12 cellular contexts compared by ENCODE assay signal in the genomic region with DNA sequence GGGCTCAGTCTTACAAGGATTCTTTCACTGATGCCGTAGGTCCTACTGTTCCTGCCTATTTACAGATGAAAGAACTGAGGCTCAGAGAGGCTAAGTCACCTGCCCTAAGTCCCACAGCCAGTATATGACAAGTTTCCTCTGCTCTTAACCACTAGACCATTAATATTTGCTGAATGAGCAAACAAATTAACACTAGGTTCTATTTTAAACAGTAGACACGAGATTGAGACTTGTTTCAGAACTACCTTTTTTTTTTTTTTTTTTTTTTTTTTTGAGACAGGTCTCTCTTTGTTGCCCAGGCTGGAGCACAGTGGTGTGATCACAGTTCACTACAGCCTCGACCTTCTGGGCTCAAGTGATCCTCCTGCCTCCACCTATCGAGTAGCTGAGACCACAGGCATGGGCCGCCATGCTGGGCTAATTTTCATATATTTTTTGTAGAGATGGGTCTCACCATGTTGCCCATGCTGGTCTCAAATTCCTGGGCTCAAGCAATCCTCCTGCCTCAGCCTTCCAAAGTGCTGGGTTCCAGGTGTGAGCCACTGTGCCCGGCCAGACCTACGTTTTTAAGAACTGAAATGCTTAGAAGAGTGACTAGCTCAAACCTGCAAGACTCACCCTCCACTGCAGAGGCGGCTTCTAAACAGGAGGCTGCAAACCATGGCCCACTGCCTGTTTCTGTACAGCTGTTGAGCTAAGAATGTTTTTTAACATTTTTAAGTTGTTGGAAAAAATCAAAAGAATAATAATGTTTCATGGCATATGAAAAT. TPM values are rescaled to one million over a fixed set of nuclear protein-coding genes. Genes with fewer than 3 reads are reported as not detected.
A peak's percentile ranks its signal among the peaks of the same experiment; 100 is the strongest.
DNase-seq lines count a peak whose midpoint lies in the region; ATAC-seq and TF ChIP-seq lines count a peak whose summit lies in the region.
"Had no signal": no experiment of that assay in that cellular context is flagged by ENCODE, and none has a peak within 500 bp of the region (broad histone marks: within the 10 kb centered on the region; RNA-seq: fewer than 3 reads in every experiment).

No MANE protein-coding gene starts in this region.

- intact Hi-C loops in activated CD4-positive, alpha-beta T cell treated with anti-CD3 and anti-CD28 coated beads for 36 hours (cut with DNase I, micrococcal nuclease), result loop anchor here in 1 of 2 experiments (1.0 kb wide), 1 partner anchor 20 kb away; no protein-coding TSS in a partner anchor

- ATAC-seq in activated CD4-positive, alpha-beta T cell treated with anti-CD3 and anti-CD28 coated beads for 36 hours, result no peak
- peak; percentile 69 for ATAC-seq in GM21529 (IDR thresholded peaks at IDR 0.05; ENCODE audit: unreplicated experiment)
- peak; percentile 51 for ATAC-seq in HG03432 (IDR thresholded peaks at IDR 0.05; ENCODE audit: unreplicated experiment)
- ATAC-seq in stimulated activated memory B cell treated with anti-CD40 and anti-IgM and Interleukin-4, amounts not matched to agents 10 μg/mL and 1 μg/mL and 100 μg/mL, for 72 hours, result peak; percentile 65
- no peak for ATAC-seq in activated naive CD8-positive, alpha-beta T cell treated with anti-CD3 and anti-CD28 coated beads, Interleukin-2, amount 50 U/mL, for 24 hours

- CTCF ChIA-PET in activated CD4-positive, alpha-beta T cell treated with anti-CD3 and anti-CD28 coated beads for 36 hours (lab: Charles Lee), result interaction anchor here (0.9 to 1.4 kb wide), 2 partner anchors 11 to 59 kb away, joined by 4 to 5 read pairs; no protein-coding TSS in a partner anchor

- peaks cover 88% of the 10 kb centered on the region for H3K4me1 Mint-ChIP-seq in activated CD4-positive, alpha-beta T cell treated with anti-CD3 and anti-CD28 coated beads for 36 hours
- H3K4me1 Mint-ChIP-seq in stimulated activated memory B cell treated with anti-CD40 and anti-IgM and Interleukin-4, amounts not matched to agents 10 μg/mL and 1 μg/mL and 100 μg/mL, for 72 hours, result peaks cover 100% of the 10 kb centered on the region
- H3K4me1 Mint-ChIP-seq in activated naive CD8-positive, alpha-beta T cell treated with anti-CD3 and anti-CD28 coated beads, Interleukin-2, amount 50 U/mL, for 24 hours, result peaks cover 85% of the 10 kb centered on the region

- peaks cover 47% of the 10 kb centered on the region for H3K36me3 Mint-ChIP-seq in activated CD4-positive, alpha-beta T cell treated with anti-CD3 and anti-CD28 coated beads for 36 hours (ENCODE audit: low read depth)
- H3K36me3 Mint-ChIP-seq in stimulated activated memory B cell treated with anti-CD40 and anti-IgM and Interleukin-4, amounts not matched to agents 10 μg/mL and 1 μg/mL and 100 μg/mL, for 72 hours, result peaks cover 44% of the 10 kb centered on the region
- peaks cover 29% of the 10 kb centered on the region for H3K36me3 Mint-ChIP-seq in activated naive CD8-positive, alpha-beta T cell treated with anti-CD3 and anti-CD28 coated beads, Interleukin-2, amount 50 U/mL, for 24 hours (ENCODE audit: low read depth)

- no peak for DNase-seq in activated CD4-positive, alpha-beta T cell treated with anti-CD3 and anti-CD28 coated beads for 36 hours
- DNase-seq in activated CD4-positive, alpha-beta T cell treated with anti-CD3 and anti-CD28 coated beads, Interleukin-2, amount 50 U/mL, for 48 hours, result no peak
- no peak for DNase-seq in osteoblast (ENCODE audit: insufficient read length, low spot score, missing footprints)
- no peak for DNase-seq in activated naive CD8-positive, alpha-beta T cell treated with anti-CD3 and anti-CD28 coated beads, Interleukin-2, amount 50 U/mL, for 24 hours
- no peak for DNase-seq in NCI-H748 treated with DMSO at 0.1 percent for 48 hours (lab: John Stamatoyannopoulos, UW)
- DNase-seq: 8988T, foreskin melanocyte, Kasumi-1 had no signal

- H3K4me1 ChIP-seq in osteoblast (ENCODE audit: insufficient read depth, low read length), result peaks cover 46% of the 10 kb centered on the region

- no peaks in the 10 kb centered on the region for H4K20me1 ChIP-seq in osteoblast (ENCODE audit: insufficient read depth, low read length)

- H3K36me3 ChIP-seq in osteoblast (ENCODE audit: insufficient read depth, low read length), result no peaks in the 10 kb centered on the region

- H3K9me3 ChIP-seq in osteoblast (ENCODE audit: low read depth, low read length), result no peaks in the 10 kb centered on the region

- H2AFZ ChIP-seq in osteoblast (ENCODE audit: low read length), result no peak overlapping the region

- POLR2A ChIA-PET in activated CD4-positive, alpha-beta T cell treated with anti-CD3 and anti-CD28 coated beads for 36 hours (lab: Charles Lee), result interaction anchor here (0.6 to 1.5 kb wide), 2 partner anchors 20 to 33 kb away, joined by 3 to 8 read pairs; no protein-coding TSS in a partner anchor

- no peak overlapping the region for H3K27ac ChIP-seq in osteoblast (ENCODE audit: low read depth, low read length)
- H3K27ac ChIP-seq: VCaP had no signal

- no peak overlapping the region for H3K4me3 ChIP-seq in osteoblast (ENCODE audit: insufficient read depth, low read length)

- H3K79me2 ChIP-seq in osteoblast (ENCODE audit: insufficient read depth, low read length), result peaks cover 46% of the 10 kb centered on the region

- no peak for TF ChIP-seq CTCF in osteoblast (IDR thresholded peaks at IDR 0.05; ENCODE audit: extremely low read depth, low read depth, low read length)

- H3K4me2 ChIP-seq in osteoblast (ENCODE audit: insufficient read depth, low read length), result no peak overlapping the region

- no peak overlapping the region for H3K4me3 Mint-ChIP-seq in activated CD4-positive, alpha-beta T cell treated with anti-CD3 and anti-CD28 coated beads for 36 hours
- no peak overlapping the region for H3K4me3 Mint-ChIP-seq in stimulated activated memory B cell treated with anti-CD40 and anti-IgM and Interleukin-4, amounts not matched to agents 10 μg/mL and 1 μg/mL and 100 μg/mL, for 72 hours
- no peak overlapping the region for H3K4me3 Mint-ChIP-seq in activated naive CD8-positive, alpha-beta T cell treated with anti-CD3 and anti-CD28 coated beads, Interleukin-2, amount 50 U/mL, for 24 hours

- H3K9me3 Mint-ChIP-seq in activated CD4-positive, alpha-beta T cell treated with anti-CD3 and anti-CD28 coated beads for 36 hours (ENCODE audit: low read depth), result no peaks in the 10 kb centered on the region
- H3K9me3 Mint-ChIP-seq in stimulated activated memory B cell treated with anti-CD40 and anti-IgM and Interleukin-4, amounts not matched to agents 10 μg/mL and 1 μg/mL and 100 μg/mL, for 72 hours, result no peaks in the 10 kb centered on the region
- H3K9me3 Mint-ChIP-seq in activated naive CD8-positive, alpha-beta T cell treated with anti-CD3 and anti-CD28 coated beads, Interleukin-2, amount 50 U/mL, for 24 hours, result no peaks in the 10 kb centered on the region

- no peaks in the 10 kb centered on the region for H3K27me3 ChIP-seq in osteoblast (ENCODE audit: insufficient read depth, low read length)

- H3K27me3 Mint-ChIP-seq in activated CD4-positive, alpha-beta T cell treated with anti-CD3 and anti-CD28 coated beads for 36 hours, result no peaks in the 10 kb centered on the region
- H3K27me3 Mint-ChIP-seq in stimulated activated memory B cell treated with anti-CD40 and anti-IgM and Interleukin-4, amounts not matched to agents 10 μg/mL and 1 μg/mL and 100 μg/mL, for 72 hours, result no peaks in the 10 kb centered on the region
- no peaks in the 10 kb centered on the region for H3K27me3 Mint-ChIP-seq in activated naive CD8-positive, alpha-beta T cell treated with anti-CD3 and anti-CD28 coated beads, Interleukin-2, amount 50 U/mL, for 24 hours

- peak overlapping the region; percentile 19 for H3K27ac Mint-ChIP-seq in activated CD4-positive, alpha-beta T cell treated with anti-CD3 and anti-CD28 coated beads for 36 hours
- H3K27ac Mint-ChIP-seq in stimulated activated memory B cell treated with anti-CD40 and anti-IgM and Interleukin-4, amounts not matched to agents 10 μg/mL and 1 μg/mL and 100 μg/mL, for 72 hours, result peak overlapping the region; percentile 96
- no peak overlapping the region for H3K27ac Mint-ChIP-seq in activated naive CD8-positive, alpha-beta T cell treated with anti-CD3 and anti-CD28 coated beads, Interleukin-2, amount 50 U/mL, for 24 hours

RNA-seq across cellular contexts. Expression of a gene that starts 12.9 kb away (rescaled TPM):
- 10 to 100 TPM; 27.3 to 34.2 TPM for total RNA-seq in activated CD4-positive, alpha-beta T cell treated with anti-CD3 and anti-CD28 coated beads for 36 hours
- total RNA-seq in osteoblast, result 23.9 and 26.8 TPM in 2 replicates

RNA-seq across cellular contexts. Expression of a gene that starts 31.3 kb away (rescaled TPM):
- total RNA-seq in activated CD4-positive, alpha-beta T cell treated with anti-CD3 and anti-CD28 coated beads for 36 hours, result 10 to 100 TPM; 37.9 to 44.1 TPM
- total RNA-seq in osteoblast, result 19.9 and 22.7 TPM in 2 replicates

Comparison
In these comparisons a context has a peak if more than half of its experiments do, and no peak if none do; other contexts are left out.
1. ATAC-seq: peak in GM21529 (single experiment), HG03432 (single experiment) and stimulated activated memory B cell treated with anti-CD40 and anti-IgM and Interleukin-4, amounts not matched to agents 10 μg/mL and 1 μg/mL and 100 μg/mL, for 72 hours (single experiment); none in activated CD4-positive, alpha-beta T cell treated with anti-CD3 and anti-CD28 coated beads for 36 hours (single experiment) and activated naive CD8-positive, alpha-beta T cell treated with anti-CD3 and anti-CD28 coated beads, Interleukin-2, amount 50 U/mL, for 24 hours (single experiment).